14 cellular contexts compared by ENCODE assay signal in genomic region chr12:109627633-109628032, GRCh38. TPM values are rescaled to one million over a fixed set of nuclear protein-coding genes. Genes with fewer than 3 reads are reported as not detected.
DNase-seq lines count a peak whose midpoint lies in the region; ATAC-seq and TF ChIP-seq lines count a peak whose summit lies in the region.
"Had no signal": no experiment of that assay in that cellular context is flagged by ENCODE, and none has a peak within 500 bp of the region (broad histone marks: within the 10 kb centered on the region; RNA-seq: fewer than 3 reads in every experiment).

No MANE protein-coding gene starts in this region.

- peaks cover 8% of the 10 kb centered on the region for H3K4me1 ChIP-seq in left ventricle myocardium inferior

- ATAC-seq in Right ventricle myocardium inferior = no peak
- no peak for ATAC-seq in GM18519 (IDR thresholded peaks at IDR 0.05; ENCODE audit: low FRiP score, unreplicated experiment)

- no peak for TF ChIP-seq CTCF in left ventricle myocardium inferior (IDR thresholded peaks at IDR 0.05; ENCODE audit: borderline replicate concordance)
- TF ChIP-seq CTCF in GM13977 (IDR thresholded peaks at IDR 0.05; ENCODE audit: extremely low read depth, insufficient read depth, missing control alignments) = no peak
- TF ChIP-seq CTCF in WERI-Rb-1 (IDR thresholded peaks at IDR 0.05; ENCODE audit: low read depth, low read length) = no peak

- H3K4me3 ChIP-seq in left ventricle myocardium inferior (no peak overlapping the region), WERI-Rb-1 (ENCODE audit: low read depth, low read length) (no peak overlapping the region)
- H3K4me3 ChIP-seq: GM23248, SK-N-MC had no signal

- peak; percentile 4 for DNase-seq in Right ventricle myocardium inferior (ENCODE audit: missing footprints)
- DNase-seq in left ventricle myocardium inferior = no peak
- DNase-seq in NCI-H69 (lab: John Stamatoyannopoulos, UW) = peak; percentile 43
- no peak for DNase-seq in caudate nucleus (lab: John Stamatoyannopoulos, UW)
- no peak for DNase-seq in GM13977 (ENCODE audit: low spot score)
- DNase-seq in WERI-Rb-1 = no peak
- DNase-seq: DMS 273 treated with DMSO at 0.1 percent for 48 hours, EL, GM23248, NCI-H187 treated with DMSO at 0.1 percent for 48 hours, NCI-H446 had no signal

- H3K27me3 ChIP-seq in left ventricle myocardium inferior (ENCODE audit: low read depth) (peaks cover 61% of the 10 kb centered on the region), WERI-Rb-1 (ENCODE audit: insufficient read depth, low read depth, severe bottlenecking) (no peaks in the 10 kb centered on the region)

- H3K9me3 ChIP-seq in left ventricle myocardium inferior (replicated peaks) (no peaks in the 10 kb centered on the region), WERI-Rb-1 (ENCODE audit: severe bottlenecking) (no peaks in the 10 kb centered on the region)

- in situ Hi-C loops in GM13977 (cut with MboI; ENCODE audit: low pct_unique_long_range_greater_than_20kb, low sequenced_read_pairs, unreplicated experiment) = no loop called here

- intact Hi-C loops in Right ventricle myocardium inferior (cut with DNase I) (no loop called here), left ventricle myocardium inferior (cut with micrococcal nuclease) (no loop called here)

- H3K36me3 ChIP-seq in left ventricle myocardium inferior (no peaks in the 10 kb centered on the region), WERI-Rb-1 (no peaks in the 10 kb centered on the region)

- no peak overlapping the region for H3K27ac ChIP-seq in left ventricle myocardium inferior (replicated peaks)
- H3K27ac ChIP-seq in caudate nucleus (ENCODE audit: low read depth, low read length) = peak overlapping the region; percentile 85
- peak overlapping the region; percentile 97 for H3K27ac ChIP-seq in temporal lobe (ENCODE audit: low read depth, low read length)
- no peak overlapping the region for H3K27ac ChIP-seq in WERI-Rb-1
- H3K27ac ChIP-seq: GM23248, SK-N-MC had no signal

RNA-seq across cellular contexts. Expression of gene MVK, which starts 54.0 kb away (rescaled TPM):
- total RNA-seq in Right ventricle myocardium inferior (11.8 TPM), left ventricle myocardium inferior (8.4 TPM), temporal lobe (9.3 TPM)

RNA-seq across cellular contexts. Expression of gene MMAB, which starts 54.3 kb away (rescaled TPM):
- 61.7 TPM for total RNA-seq in Right ventricle myocardium inferior
- 55.4 TPM for total RNA-seq in left ventricle myocardium inferior
- total RNA-seq in temporal lobe = 11.1 TPM

Comparison
In these comparisons a context has a peak if more than half of its experiments do, and no peak if none do; other contexts are left out.
1. DNase-seq: peak in Right ventricle myocardium inferior (single experiment) and NCI-H69 (single experiment); none in left ventricle myocardium inferior (single experiment), caudate nucleus (0 of 61), GM13977 (single experiment) and WERI-Rb-1 (single experiment).
2. H3K27ac ChIP-seq: peak in caudate nucleus (single experiment) and temporal lobe (single experiment); none in left ventricle myocardium inferior (single experiment) and WERI-Rb-1 (single experiment).